ENCODE assay signal across 28 cellular contexts in genomic region chr7:39819514-39819913, GRCh38.
"Had no signal": no experiment of that assay in that cellular context is flagged by ENCODE, and none has a peak within 500 bp of the region (broad histone marks: within the 10 kb centered on the region; RNA-seq: fewer than 3 reads in every experiment).

No MANE protein-coding gene starts in this region.

- H3K27ac ChIP-seq: colonic mucosa, coronary artery, dorsolateral prefrontal cortex, epithelial cell of prostate, esophagus muscularis mucosa, esophagus squamous epithelium, foreskin keratinocyte, gastrocnemius medialis, gastroesophageal sphincter, heart left ventricle, heart right ventricle had no signal

- H3K27me3 ChIP-seq: colonic mucosa had no signal

- DNase-seq: colonic mucosa; cortex of kidney; dermis blood vessel endothelial cell; dorsolateral prefrontal cortex; effector CD4-positive, alpha-beta T cell; effector CD8-positive, alpha-beta T cell; effector memory CD8-positive, alpha-beta T cell; endodermal cell; erythroblast; esophagus squamous epithelium; foreskin fibroblast; foreskin keratinocyte; foreskin melanocyte; gastrocnemius medialis; glutamatergic neuron; head of caudate nucleus; heart left ventricle; heart right ventricle had no signal

- H3K4me1 ChIP-seq: colonic mucosa, esophagus muscularis mucosa, foreskin keratinocyte, gastrocnemius medialis, gastroesophageal sphincter had no signal

- H3K36me3 ChIP-seq: colonic mucosa, esophagus muscularis mucosa, esophagus squamous epithelium, gastrocnemius medialis, gastroesophageal sphincter, heart left ventricle, heart right ventricle had no signal

- H3K27ac Mint-ChIP-seq: dendritic cell treated with granulocyte-macrophage colony-stimulating factor and Interleukin-4, amounts not matched to agents 40 ng/mL and 50 ng/mL, for 4 days; effector memory CD8-positive, alpha-beta T cell; endodermal cell had no signal

- H3K4me3 ChIP-seq: colonic mucosa, coronary artery, dorsolateral prefrontal cortex, esophagus muscularis mucosa, esophagus squamous epithelium, gastrocnemius medialis, gastroesophageal sphincter, heart left ventricle, heart right ventricle had no signal

- H3K9me3 ChIP-seq: colonic mucosa, esophagus muscularis mucosa, esophagus squamous epithelium, gastrocnemius medialis, gastroesophageal sphincter, heart left ventricle, heart right ventricle had no signal

- FAIRE-seq: colon, endometrium, endothelial cell of umbilical vein, frontal cortex had no signal

- H3K4me3 Mint-ChIP-seq: dendritic cell treated with granulocyte-macrophage colony-stimulating factor and Interleukin-4, amounts not matched to agents 40 ng/mL and 50 ng/mL, for 4 days; effector memory CD8-positive, alpha-beta T cell; endodermal cell had no signal

- H3K9me3 Mint-ChIP-seq: dendritic cell treated with granulocyte-macrophage colony-stimulating factor and Interleukin-4, amounts not matched to agents 40 ng/mL and 50 ng/mL, for 4 days; effector memory CD8-positive, alpha-beta T cell; endodermal cell had no signal

- ATAC-seq: effector memory CD8-positive, alpha-beta T cell; esophagus mucosa; foreskin keratinocyte; gastrocnemius medialis; gastroesophageal sphincter; heart left ventricle; heart right ventricle had no signal
